ENCODE assay signal across 10 cellular contexts in the genomic region with DNA sequence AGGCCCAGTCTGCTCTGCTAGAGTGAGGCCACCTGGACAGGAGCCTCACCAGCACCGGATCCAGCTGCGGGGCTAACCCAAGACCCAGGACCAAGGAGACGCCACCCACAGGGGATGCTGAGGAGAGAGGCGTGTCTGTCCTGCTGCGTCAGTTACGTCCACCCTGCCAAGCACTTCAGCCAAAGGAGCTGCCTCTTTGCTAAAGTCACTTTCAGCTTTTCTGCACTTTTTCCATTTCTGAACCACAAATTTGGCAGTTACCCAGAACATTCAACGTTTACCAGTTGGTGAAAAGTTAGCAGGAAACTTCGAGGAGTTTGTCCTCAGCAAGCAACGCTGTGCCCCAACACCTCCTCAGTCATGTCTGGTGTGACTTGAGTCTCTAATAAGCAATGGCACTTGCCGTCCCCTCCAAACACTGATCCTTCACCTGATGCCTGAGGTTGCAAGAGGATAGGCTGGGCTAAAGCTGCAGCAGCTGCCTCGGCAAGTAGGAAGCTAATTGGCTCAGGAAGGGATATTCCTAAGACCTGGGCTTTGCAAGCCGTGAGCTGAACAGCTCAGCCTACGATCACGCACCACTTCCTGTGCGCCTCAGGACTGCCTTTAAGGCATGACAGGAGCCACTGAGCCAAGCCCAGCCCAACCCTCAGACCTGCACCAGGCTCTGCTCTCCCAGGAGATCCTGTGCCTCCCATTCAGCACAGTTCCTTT. TPM values are rescaled to one million over a fixed set of nuclear protein-coding genes. Genes with fewer than 3 reads are reported as not detected.
DNase-seq lines count a peak whose midpoint lies in the region; ATAC-seq and TF ChIP-seq lines count a peak whose summit lies in the region.
"Had no signal": no experiment of that assay in that cellular context is flagged by ENCODE, and none has a peak within 500 bp of the region (broad histone marks: within the 10 kb centered on the region; RNA-seq: fewer than 3 reads in every experiment).

No MANE protein-coding gene starts in this region.

- peak overlapping the region in 1 of 3 donors; percentile 8 for H3K4me3 ChIP-seq in breast epithelium
- H3K4me3 ChIP-seq in fibroblast of mammary gland (ENCODE audit: control insufficient read depth, low read depth, low read length): no peak overlapping the region
- H3K4me3 ChIP-seq: testis had no signal

- H3K27me3 Mint-ChIP-seq in MCF 10A (ENCODE audit: insufficient read depth, unreplicated experiment) (no peaks in the 10 kb centered on the region), type B pancreatic cell (peaks cover 11% of the 10 kb centered on the region)

- H3K27ac ChIP-seq in breast epithelium: no peak overlapping the region
- H3K27ac ChIP-seq: testis had no signal

- H3K4me1 Mint-ChIP-seq in MCF 10A (ENCODE audit: insufficient read depth, unreplicated experiment) (peaks cover 11% of the 10 kb centered on the region), type B pancreatic cell (ENCODE audit: unreplicated experiment) (peaks cover 5% of the 10 kb centered on the region)

- H3K27ac Mint-ChIP-seq in MCF 10A (ENCODE audit: low read depth, unreplicated experiment): no peak overlapping the region
- H3K27ac Mint-ChIP-seq in type B pancreatic cell: no peak overlapping the region
- H3K27ac Mint-ChIP-seq: IgD-negative memory B cell had no signal

- no peaks in the 10 kb centered on the region for H3K9me3 ChIP-seq in breast epithelium
- H3K9me3 ChIP-seq: testis had no signal

- H3K9me3 Mint-ChIP-seq in MCF 10A (ENCODE audit: unreplicated experiment) (no peaks in the 10 kb centered on the region), type B pancreatic cell (no peaks in the 10 kb centered on the region)
- H3K9me3 Mint-ChIP-seq: IgD-negative memory B cell had no signal

- H3K4me1 ChIP-seq in breast epithelium: peaks cover 0 to 4% of the 10 kb centered on the region in 2 donors

- BruUV-seq in MCF 10A (replicated peaks; lab: Mats Ljungman, UMichigan): no TSS peak

- H3K27me3 ChIP-seq in breast epithelium: no peaks in the 10 kb centered on the region
- H3K27me3 ChIP-seq: testis had no signal

- DNase-seq in MCF 10A (ENCODE audit: unreplicated experiment) (peak; percentile 55), breast epithelium (ENCODE audit: low spot score in 2 of 2) (no peak), fibroblast of mammary gland (ENCODE audit: low read depth) (peak; percentile 39), type B pancreatic cell (ENCODE audit: extremely low spot score, unreplicated experiment) (peak; percentile 60), cerebellum (ENCODE audit: low spot score) (no peak)
- DNase-seq: testis had no signal

- intact Hi-C loops in MCF 10A (cut with micrococcal nuclease): no loop called here
- intact Hi-C loops in breast epithelium (cut with DNase I; ENCODE audit: low total_unique reads): loop anchor here (5.0 kb wide), 2 partner anchors 844 to 1204 kb away; no protein-coding TSS in a partner anchor

- TF ChIP-seq CTCF in MCF 10A (IDR thresholded peaks at IDR 0.05; ENCODE audit: unreplicated experiment) (no peak), breast epithelium (IDR thresholded peaks at IDR 0.05) (no peak), fibroblast of mammary gland (conservative IDR thresholded peaks at IDR 0.05; ENCODE audit: control insufficient read depth, insufficient read depth, low read depth, low read length) (no peak), type B pancreatic cell (conservative IDR thresholded peaks at IDR 0.05) (no peak)

- H3K4me3 Mint-ChIP-seq in MCF 10A (ENCODE audit: unreplicated experiment) (peak overlapping the region; percentile 14), type B pancreatic cell (no peak overlapping the region)

- H3K36me3 Mint-ChIP-seq in MCF 10A (ENCODE audit: insufficient read depth, unreplicated experiment) (no peaks in the 10 kb centered on the region), type B pancreatic cell (no peaks in the 10 kb centered on the region)
- H3K36me3 Mint-ChIP-seq: IgD-negative memory B cell had no signal

- ATAC-seq in SK-N-SH treated with all-trans-retinoic acid at 6 μM for 48 hours (peak; percentile 16; the same call in 2 of the 3 replicates), GM18907 (IDR thresholded peaks at IDR 0.05; ENCODE audit: unreplicated experiment) (no peak), GM19452 (IDR thresholded peaks at IDR 0.05; ENCODE audit: unreplicated experiment) (no peak)

- no peaks in the 10 kb centered on the region for H3K36me3 ChIP-seq in breast epithelium

- POLR2A ChIA-PET in MCF 10A (lab: Yijun Ruan, JAX): interaction anchor here (1.2 kb wide), 1 partner anchor 27 kb away, joined by 3 read pairs; no protein-coding TSS in a partner anchor

- CTCF ChIA-PET in MCF 10A (lab: Yijun Ruan, JAX): interaction anchor here (0.6 to 4.4 kb wide), 8 partner anchors 8 to 173 kb away, joined by 3 to 22 read pairs (median 4); no protein-coding TSS in a partner anchor

- TF ChIP-seq POLR2A in breast epithelium (IDR thresholded peaks at IDR 0.05): no peak

TF ChIP-seq in SK-N-SH treated with all-trans-retinoic acid at 6 μM for 48 hours, 23 proteins besides CTCF, POLR2A, EP300 and RAD21:
- TF ChIP-seq ARNTL (CRISPR knock-in tag; IDR thresholded peaks at IDR 0.05; ENCODE audit: borderline replicate concordance, low read depth) (no peak), ZC3H10 (CRISPR knock-in tag; IDR thresholded peaks at IDR 0.05) (no peak), TOX (CRISPR knock-in tag; IDR thresholded peaks at IDR 0.05; ENCODE audit: borderline replicate concordance) (no peak), BACH2 (CRISPR knock-in tag; IDR thresholded peaks at IDR 0.05; ENCODE audit: borderline replicate concordance) (no peak)
- TF ChIP-seq, protein P1, sequence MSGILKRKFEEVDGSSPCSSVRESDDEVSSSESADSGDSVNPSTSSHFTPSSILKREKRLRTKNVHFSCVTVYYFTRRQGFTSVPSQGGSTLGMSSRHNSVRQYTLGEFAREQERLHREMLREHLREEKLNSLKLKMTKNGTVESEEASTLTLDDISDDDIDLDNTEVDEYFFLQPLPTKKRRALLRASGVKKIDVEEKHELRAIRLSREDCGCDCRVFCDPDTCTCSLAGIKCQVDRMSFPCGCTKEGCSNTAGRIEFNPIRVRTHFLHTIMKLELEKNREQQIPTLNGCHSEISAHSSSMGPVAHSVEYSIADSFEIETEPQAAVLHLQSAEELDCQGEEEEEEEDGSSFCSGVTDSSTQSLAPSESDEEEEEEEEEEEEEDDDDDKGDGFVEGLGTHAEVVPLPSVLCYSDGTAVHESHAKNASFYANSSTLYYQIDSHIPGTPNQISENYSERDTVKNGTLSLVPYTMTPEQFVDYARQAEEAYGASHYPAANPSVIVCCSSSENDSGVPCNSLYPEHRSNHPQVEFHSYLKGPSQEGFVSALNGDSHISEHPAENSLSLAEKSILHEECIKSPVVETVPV (CRISPR knock-in tag; IDR thresholded peaks at IDR 0.05): no peak

RNA-seq across cellular contexts. Expression of a gene that starts 40.1 kb away (rescaled TPM):
- 0.09 TPM in 1 of 2 replicates, not detected in the other for total RNA-seq in MCF 10A (2022)
- under 1 TPM; under 0.01 to 0.29 (median 0.16) TPM for total RNA-seq in breast epithelium
- 8.0 and 10.0 TPM in 2 replicates for total RNA-seq in type B pancreatic cell (ENCODE audit: low replicate concordance)
- 14.2 TPM for total RNA-seq in cerebellum

RNA-seq across cellular contexts. Expression of a gene that starts 52.8 kb away (rescaled TPM):
- total RNA-seq in MCF 10A (2022): 0.20 and 0.30 TPM in 2 replicates
- 10 to 100 TPM in 1 of 3 donors, 1 to 10 TPM in 2; 3.8 to 35.1 (median 5.1) TPM for total RNA-seq in breast epithelium
- 0.21 and 1.7 TPM in 2 replicates for total RNA-seq in type B pancreatic cell (ENCODE audit: low replicate concordance)
- total RNA-seq in cerebellum: 1.5 TPM

Comparison
In these comparisons a context has a peak if more than half of its experiments do, and no peak if none do; other contexts are left out.
1. DNase-seq: peak in MCF 10A (single experiment), fibroblast of mammary gland (single experiment) and type B pancreatic cell (single experiment); none in breast epithelium (0 of 2) and cerebellum (single experiment).